In genomic region chr3:183635431-183636220, GRCh38 we compare ENCODE assay signal across 8 cellular contexts. TPM values are rescaled to one million over a fixed set of nuclear protein-coding genes. Genes with fewer than 3 reads are reported as not detected.
DNase-seq lines count a peak whose midpoint lies in the region; ATAC-seq and TF ChIP-seq lines count a peak whose summit lies in the region.

KLHL24 (plus strand) TSS chr3:183635623; CDS start chr3:183650357, 14,734 bp downstream.

- H3K4ac ChIP-seq in IMR-90 (ENCODE audit: low read depth, low read length): peak within 1 kb of the TSS; percentile 74

- H2AFZ ChIP-seq in IMR-90 (replicated peaks; ENCODE audit: low read length, poor library complexity): peak within 1 kb of the TSS; percentile 96
- H2AFZ ChIP-seq in OCI-LY7 (ENCODE audit: low read length): peak within 1 kb of the TSS; percentile 97

- peak; percentile 90 for TF ChIP-seq POLR2A in IMR-90 (IDR thresholded peaks at IDR 0.05; ENCODE audit: low read depth, low read length)

- TF ChIP-seq RAD21 in IMR-90 (IDR thresholded peaks at IDR 0.05; ENCODE audit: low read length): no peak

- peak within 1 kb of the TSS; percentile 78 for H2BK120ac ChIP-seq in IMR-90 (ENCODE audit: low read depth, low read length)

- H3K27me3 ChIP-seq in IMR-90 (ENCODE audit: control insufficient read depth, insufficient read depth, low read length): no peaks in the 10 kb centered on the region

- DNase-seq in DMS 273 (lab: John Stamatoyannopoulos, UW; ENCODE audit: unreplicated experiment) (peak; percentile 99), IMR-90 (peak; percentile 91), OCI-LY7 (ENCODE audit: low spot score) (peak; percentile 94), activated T-cell treated with anti-CD3 and anti-CD28 coated beads for 4 hours (peak; percentile 84), epithelial cell of esophagus (ENCODE audit: low read depth) (peak; percentile 94), mucosa of descending colon (peak; percentile 95)
- DNase-seq in stimulated activated CD8-positive, alpha-beta memory T cell treated with anti-CD3 and anti-CD28 coated beads, Interleukin-4, amount 100 ng/mL, for 24 hours (ENCODE audit: low read depth): peak; percentile 86

- CTCF ChIA-PET in IMR-90 (lab: Yijun Ruan, JAX): no interaction called here
- CTCF ChIA-PET in OCI-LY7 (lab: Charles Lee; ENCODE audit: unreplicated experiment): interaction anchor here (0.5 to 0.6 kb wide), 3 partner anchors 51 to 131 kb away, joined by 3 read pairs; partner anchors contain the start of gene YEATS2

- POLR2A ChIA-PET in IMR-90 (lab: Charles Lee; ENCODE audit: unreplicated experiment) (interaction anchor here (0.6 kb wide), 1 partner anchor 144 kb away, joined by 3 read pairs; no protein-coding TSS in a partner anchor), OCI-LY7 (lab: Charles Lee) (interaction anchor here (0.5 to 5.0 kb wide), 19 partner anchors 9 to 108 kb away, joined by 3 to 31 read pairs (median 6); partner anchors contain the start of gene YEATS2)

- dilution Hi-C loops in IMR-90 (cut with HindIII; ENCODE audit: low sequenced_read_pairs, unreplicated experiment): no loop called here

- no peaks in the 10 kb centered on the region for H3K9me1 ChIP-seq in IMR-90 (ENCODE audit: insufficient read depth, low read length)

- H3K36me3 ChIP-seq in IMR-90 (ENCODE audit: control insufficient read depth, insufficient read depth, low read length): no peaks in the 10 kb centered on the region
- H3K36me3 ChIP-seq in OCI-LY7 (ENCODE audit: insufficient read depth, low read length): no peaks in the 10 kb centered on the region
- no peaks in the 10 kb centered on the region for H3K36me3 ChIP-seq in mucosa of descending colon (ENCODE audit: low read depth)

- peak within 1 kb of the TSS; percentile 77 for H4K5ac ChIP-seq in IMR-90 (ENCODE audit: low read depth, low read length)

- intact Hi-C loops in IMR-90 (cut with micrococcal nuclease) (loop anchor here (2.0 kb wide), 2 partner anchors 63 to 167 kb away; no protein-coding TSS in a partner anchor), OCI-LY7 (cut with micrococcal nuclease; ENCODE audit: unreplicated experiment) (loop anchor here (1.0 to 5.0 kb wide), 8 partner anchors 43 to 168 kb away; no protein-coding TSS in a partner anchor), mucosa of descending colon (cut with DNase I, micrococcal nuclease) (no loop called here)

- peak within 1 kb of the TSS; percentile 29 for H3K56ac ChIP-seq in IMR-90 (ENCODE audit: extremely low read depth, insufficient read depth, low read length)

- peak within 1 kb of the TSS; percentile 86 for H3K23ac ChIP-seq in IMR-90 (ENCODE audit: low read depth, low read length)

- peak within 1 kb of the TSS; percentile 95 to 98 for H4K8ac ChIP-seq in IMR-90 (ENCODE audit: low read depth in 2 of 2, low read length in 2 of 2)

- H4K20me1 ChIP-seq in IMR-90 (ENCODE audit: insufficient read depth, low read length) (no peaks in the 10 kb centered on the region; the same call in 1 of the 2 replicates), OCI-LY7 (ENCODE audit: insufficient read depth, low read length) (no peaks in the 10 kb centered on the region)

- peak within 1 kb of the TSS; percentile 55 for H3K9ac ChIP-seq in IMR-90 (ENCODE audit: low read depth, low read length)

- ATAC-seq in GM21528 (IDR thresholded peaks at IDR 0.05; ENCODE audit: low FRiP score, unreplicated experiment) (peak; percentile 87), IMR-90 (ENCODE audit: low read depth) (peak; percentile 88), mucosa of descending colon (peak; percentile 88)

- H3K4me3 ChIP-seq in IMR-90 (ENCODE audit: insufficient read depth, low read depth, low read length) (peak within 1 kb of the TSS; percentile 85), OCI-LY7 (ENCODE audit: low read depth, low read length, poor library complexity, severe bottlenecking) (peak within 1 kb of the TSS; percentile 92), epithelial cell of esophagus (ENCODE audit: low read length) (peak within 1 kb of the TSS; percentile 85), mucosa of descending colon (peak within 1 kb of the TSS; percentile 100)

- peak within 1 kb of the TSS; percentile 38 for H3K27ac ChIP-seq in IMR-90 (ENCODE audit: insufficient read depth, low read length)
- peak within 1 kb of the TSS; percentile 80 for H3K27ac ChIP-seq in OCI-LY7 (ENCODE audit: low read depth, low read length, poor library complexity, severe bottlenecking)

- TF ChIP-seq CTCF in IMR-90 (conservative IDR thresholded peaks at IDR 0.05; ENCODE audit: low read depth, low read length): no peak
- TF ChIP-seq CTCF in OCI-LY7 (conservative IDR thresholded peaks at IDR 0.05; ENCODE audit: low read length): 0 out of 2 replicates have a peak, but pooled peaks have one; percentile 24
- TF ChIP-seq CTCF in epithelial cell of esophagus (IDR thresholded peaks at IDR 0.05; ENCODE audit: insufficient read depth, low read depth, low read length, missing control alignments): no peak
- TF ChIP-seq CTCF in mucosa of descending colon (IDR thresholded peaks at IDR 0.05): no peak

- no peak within 1 kb of the TSS for H2AK5ac ChIP-seq in IMR-90 (ENCODE audit: low read depth, low read length)

- H3K79me1 ChIP-seq in IMR-90 (ENCODE audit: low read depth in 1 of 2, low read length in 2 of 2): peaks cover 3 to 8% of the 10 kb centered on the region in 2 experiments; a peak in 2 of 4 replicates

- peak within 1 kb of the TSS; percentile 40; the same call in 1 of the 3 replicates for H2BK15ac ChIP-seq in IMR-90 (ENCODE audit: low read depth, low read length)

- H4K91ac ChIP-seq in IMR-90 (ENCODE audit: insufficient read depth, low read depth, low read length): peak within 1 kb of the TSS; percentile 68

- H3K4me2 ChIP-seq in IMR-90 (ENCODE audit: low read depth, low read length): peak within 1 kb of the TSS; percentile 72
- peak within 1 kb of the TSS; percentile 78 for H3K4me2 ChIP-seq in OCI-LY7 (ENCODE audit: low read length)

- in situ Hi-C loops in IMR-90 (cut with MboI; ENCODE audit: low sequenced_read_pairs): no loop called here

- peaks cover 33% of the 10 kb centered on the region for H3K79me2 ChIP-seq in OCI-LY7 (ENCODE audit: insufficient read depth, low read depth, low read length)

- H2BK20ac ChIP-seq in IMR-90 (ENCODE audit: low read depth, low read length): no peak within 1 kb of the TSS

- no TSS peak for BruUV-seq in IMR-90 (replicated peaks; lab: Mats Ljungman, UMichigan)
- no TSS peak for BruUV-seq in OCI-LY7 (replicated peaks; lab: Mats Ljungman, UMichigan)

- H3K18ac ChIP-seq in IMR-90 (ENCODE audit: low read depth, low read length): peak within 1 kb of the TSS; percentile 16

- no peaks in the 10 kb centered on the region for H3K9me3 ChIP-seq in IMR-90 (ENCODE audit: control insufficient read depth, insufficient read depth, low read length)
- no peaks in the 10 kb centered on the region for H3K9me3 ChIP-seq in OCI-LY7 (ENCODE audit: low read length)
- no peaks in the 10 kb centered on the region for H3K9me3 ChIP-seq in mucosa of descending colon

- H3K4me1 ChIP-seq in IMR-90 (ENCODE audit: control insufficient read depth, insufficient read depth, low read length) (no peaks in the 10 kb centered on the region), OCI-LY7 (ENCODE audit: insufficient read depth, low read length, poor library complexity, severe bottlenecking) (peaks cover 24% of the 10 kb centered on the region), mucosa of descending colon (ENCODE audit: low read depth) (peaks cover 24% of the 10 kb centered on the region)

- H3K9me2 ChIP-seq in OCI-LY7 (ENCODE audit: insufficient read depth, low read length): no peaks in the 10 kb centered on the region

- H2BK5ac ChIP-seq in IMR-90 (ENCODE audit: low read depth, low read length, poor library complexity, severe bottlenecking): peak within 1 kb of the TSS; percentile 47

- peak within 1 kb of the TSS; percentile 44 for H2AK9ac ChIP-seq in IMR-90 (replicated peaks; ENCODE audit: low read depth, low read length, poor library complexity)

- H3K14ac ChIP-seq in IMR-90 (replicated peaks; ENCODE audit: low read depth, low read length): peak within 1 kb of the TSS; percentile 91

- 0% methylated on average over 31 of the region's 76 CpGs; no CpG with 5 or more reads in 1 of the 2 experiments for WGBS in IMR-90 (ENCODE audit: extremely low coverage in 2 of 2, insufficient read length in 1 of 2), 2 experiments

TF ChIP-seq in IMR-90, 13 proteins besides CTCF, POLR2A, EP300 and RAD21:
- no peak for TF ChIP-seq CHD1 (IDR thresholded peaks at IDR 0.05; ENCODE audit: low read depth, low read length)
- 0 out of 2 replicates have a peak, but pooled peaks have one; percentile 16 for TF ChIP-seq MAFK (IDR thresholded peaks at IDR 0.05; ENCODE audit: low read depth, low read length)
- peak; percentile 55; the same call in 1 of the 2 replicates for TF ChIP-seq MAZ (IDR thresholded peaks at IDR 0.05; ENCODE audit: borderline replicate concordance, low read depth, low read length)
- TF ChIP-seq USF2 (IDR thresholded peaks at IDR 0.05; ENCODE audit: low read depth, low read length): peak; percentile 86
- peak; percentile 83; the same call in 1 of the 2 replicates for TF ChIP-seq MXI1 (IDR thresholded peaks at IDR 0.05; ENCODE audit: borderline replicate concordance, low read depth, low read length)

RNA-seq across cellular contexts. Expression of gene KLHL24, which starts in this region (rescaled TPM):
- 25.6 and 28.3 TPM in 2 replicates for total RNA-seq in IMR-90 (2012; rRNA removed)
- polyA plus RNA-seq in IMR-90 (2012; rRNA removed): 3.3 and 5.7 TPM in 2 replicates
- 3.6 and 7.5 TPM in 2 replicates for polyA plus RNA-seq in IMR-90 (2012; cell fraction: cytosol; rRNA removed)
- polyA plus RNA-seq in IMR-90 (2012; cell fraction: nucleus; rRNA removed; ENCODE audit: low replicate concordance): 2.7 and 15.2 TPM in 2 replicates
- 37.8 and 45.8 TPM in 2 replicates for total RNA-seq in OCI-LY7 (2014; rRNA removed; shearing (Covaris generic))
- total RNA-seq in OCI-LY7 (2022): 34.0 and 53.0 TPM in 2 replicates
- 10 to 100 TPM; 45.3 to 99.2 (median 69.9) TPM for total RNA-seq in mucosa of descending colon

Comparison
In these comparisons a context has a peak if more than half of its experiments do, and no peak if none do; other contexts are left out.
1. Peak in every context shown above with its lines: DNase-seq, ATAC-seq, H3K4me3 ChIP-seq and H3K27ac ChIP-seq.
2. intact Hi-C loops: an anchor here in IMR-90 (2.0 kb wide) and OCI-LY7 (1.0 to 5.0 kb wide); none called in mucosa of descending colon.